In genomic region chr17:48191362-48191761, GRCh38 we compare ENCODE assay signal across 18 cellular contexts.
DNase-seq lines count a peak whose midpoint lies in the region; ATAC-seq and TF ChIP-seq lines count a peak whose summit lies in the region.
"Had no signal": no experiment of that assay in that cellular context is flagged by ENCODE, and none has a peak within 500 bp of the region (broad histone marks: within the 10 kb centered on the region; RNA-seq: fewer than 3 reads in every experiment).

No MANE protein-coding gene starts in this region.

- H3K4me3 ChIP-seq in GM23338 = no peak overlapping the region
- H3K4me3 ChIP-seq in SJSA1 = no peak overlapping the region
- H3K4me3 ChIP-seq: BLaER1 treated with 17β-estradiol and CSF1 and Interleukin-3, amounts not matched to agents 10 nM and 100 nM; GM23248 had no signal

- no peaks in the 10 kb centered on the region for H3K27me3 Mint-ChIP-seq in activated naive CD4-positive, alpha-beta T cell treated with anti-CD3 and anti-CD28 coated beads, Interleukin-2, amount 50 U/mL, for 24 hours
- peaks cover 5% of the 10 kb centered on the region for H3K27me3 Mint-ChIP-seq in GM23338 (ENCODE audit: insufficient read depth, low read depth, poor library complexity)
- H3K27me3 Mint-ChIP-seq: CD4-positive, CD25-positive, alpha-beta regulatory T cell had no signal

- DNase-seq in activated naive CD4-positive, alpha-beta T cell treated with Interleukin-2 at 50 U/mL for 16 hours = no peak
- DNase-seq in GM23338 (ENCODE audit: low spot score) = no peak
- DNase-seq in SJSA1 (ENCODE audit: low read depth in 1 of 2, low spot score in 2 of 2) = peak in 1 of 2 experiments; percentile 61
- no peak for DNase-seq in NCI-H187 treated with DMSO at 0.1 percent for 48 hours (lab: John Stamatoyannopoulos, UW)
- no peak for DNase-seq in NCI-H2081 treated with DMSO at 0.1 percent for 48 hours (lab: John Stamatoyannopoulos, UW)
- DNase-seq: 8988T; ACHN; CD4-positive, CD25-positive, alpha-beta regulatory T cell; DMS79 treated with DMSO at 0.1 percent for 48 hours; EL; GM23248; H9; HFFc6 had no signal

- H3K9me3 ChIP-seq in SJSA1 (replicated peaks) = no peaks in the 10 kb centered on the region
- H3K9me3 ChIP-seq: BLaER1 treated with 17β-estradiol and CSF1 and Interleukin-3, amounts not matched to agents 10 nM and 100 nM had no signal

- ATAC-seq in GM23338 (no peak), HG03457 (IDR thresholded peaks at IDR 0.05; ENCODE audit: unreplicated experiment) (no peak)
- ATAC-seq: HepG2 had no signal

- H3K9me3 Mint-ChIP-seq in activated naive CD4-positive, alpha-beta T cell treated with anti-CD3 and anti-CD28 coated beads, Interleukin-2, amount 50 U/mL, for 24 hours = no peaks in the 10 kb centered on the region
- H3K9me3 Mint-ChIP-seq in GM23338 = no peaks in the 10 kb centered on the region; the same call in 2 of the 3 replicates
- H3K9me3 Mint-ChIP-seq: CD4-positive, CD25-positive, alpha-beta regulatory T cell; H9; HFFc6 had no signal

- H3K79me2 ChIP-seq in GM23338 (replicated peaks; ENCODE audit: insufficient read depth) = no peaks in the 10 kb centered on the region

- H3K9me2 ChIP-seq in GM23338 (ENCODE audit: insufficient read depth) = no peaks in the 10 kb centered on the region

- H3K4me1 Mint-ChIP-seq in activated naive CD4-positive, alpha-beta T cell treated with anti-CD3 and anti-CD28 coated beads, Interleukin-2, amount 50 U/mL, for 24 hours = peaks cover 36% of the 10 kb centered on the region
- H3K4me1 Mint-ChIP-seq in GM23338 = peaks cover 46% of the 10 kb centered on the region

- H3K4me2 ChIP-seq in GM23338 = peak overlapping the region; percentile 63; the same call in 1 of the 2 replicates
- H3K4me2 ChIP-seq: BLaER1 treated with 17β-estradiol and CSF1 and Interleukin-3, amounts not matched to agents 10 nM and 100 nM; KMS-11 had no signal

- peaks cover 13% of the 10 kb centered on the region for H3K36me3 Mint-ChIP-seq in activated naive CD4-positive, alpha-beta T cell treated with anti-CD3 and anti-CD28 coated beads, Interleukin-2, amount 50 U/mL, for 24 hours
- H3K36me3 Mint-ChIP-seq in GM23338 (ENCODE audit: low read depth) = no peaks in the 10 kb centered on the region

- H3K4me1 ChIP-seq in GM23338 (ENCODE audit: insufficient read depth) = peaks cover 45% of the 10 kb centered on the region
- peaks cover 56% of the 10 kb centered on the region for H3K4me1 ChIP-seq in SJSA1 (replicated peaks)

- H3K27ac Mint-ChIP-seq in activated naive CD4-positive, alpha-beta T cell treated with anti-CD3 and anti-CD28 coated beads, Interleukin-2, amount 50 U/mL, for 24 hours = peak overlapping the region; percentile 17
- no peak overlapping the region for H3K27ac Mint-ChIP-seq in GM23338
- H3K27ac Mint-ChIP-seq: HFFc6 had no signal

- H4K20me1 ChIP-seq in GM23338 (replicated peaks; ENCODE audit: insufficient read depth) = no peaks in the 10 kb centered on the region
- H4K20me1 ChIP-seq: BLaER1 treated with 17β-estradiol and CSF1 and Interleukin-3, amounts not matched to agents 10 nM and 100 nM had no signal

- H3K36me3 ChIP-seq in GM23338 (ENCODE audit: insufficient read depth) = no peaks in the 10 kb centered on the region
- H3K36me3 ChIP-seq in SJSA1 = no peaks in the 10 kb centered on the region
- H3K36me3 ChIP-seq: BLaER1 treated with 17β-estradiol and CSF1 and Interleukin-3, amounts not matched to agents 10 nM and 100 nM had no signal

- H3K27ac ChIP-seq in GM23338 (ENCODE audit: low read depth) (no peak overlapping the region), SJSA1 (peak overlapping the region; percentile 75)
- H3K27ac ChIP-seq: BLaER1 treated with 17β-estradiol and CSF1 and Interleukin-3, amounts not matched to agents 10 nM and 100 nM; GM23248; KMS-11 had no signal

- no peaks in the 10 kb centered on the region for H3F3A ChIP-seq in GM23338 (replicated peaks; ENCODE audit: low read depth)

- no peak for TF ChIP-seq CTCF in GM23338 (conservative IDR thresholded peaks at IDR 0.05; ENCODE audit: low read depth in 2 of 2)

- no peak overlapping the region for H3K4me3 Mint-ChIP-seq in activated naive CD4-positive, alpha-beta T cell treated with anti-CD3 and anti-CD28 coated beads, Interleukin-2, amount 50 U/mL, for 24 hours
- no peak overlapping the region for H3K4me3 Mint-ChIP-seq in GM23338
- H3K4me3 Mint-ChIP-seq: CD4-positive, CD25-positive, alpha-beta regulatory T cell; H9; HFFc6 had no signal

- H2AFZ ChIP-seq in GM23338 = no peak overlapping the region
- H2AFZ ChIP-seq: GM23248 had no signal

- peaks cover 10% of the 10 kb centered on the region; the same call in 1 of the 2 replicates for H3K27me3 ChIP-seq in GM23338 (ENCODE audit: insufficient read depth)
- H3K27me3 ChIP-seq in SJSA1 (replicated peaks) = no peaks in the 10 kb centered on the region
- H3K27me3 ChIP-seq: BLaER1 treated with 17β-estradiol and CSF1 and Interleukin-3, amounts not matched to agents 10 nM and 100 nM had no signal

TF ChIP-seq in GM23338, 12 proteins besides CTCF, POLR2A, EP300 and RAD21 (continues in another document):
- TF ChIP-seq, protein P1, sequence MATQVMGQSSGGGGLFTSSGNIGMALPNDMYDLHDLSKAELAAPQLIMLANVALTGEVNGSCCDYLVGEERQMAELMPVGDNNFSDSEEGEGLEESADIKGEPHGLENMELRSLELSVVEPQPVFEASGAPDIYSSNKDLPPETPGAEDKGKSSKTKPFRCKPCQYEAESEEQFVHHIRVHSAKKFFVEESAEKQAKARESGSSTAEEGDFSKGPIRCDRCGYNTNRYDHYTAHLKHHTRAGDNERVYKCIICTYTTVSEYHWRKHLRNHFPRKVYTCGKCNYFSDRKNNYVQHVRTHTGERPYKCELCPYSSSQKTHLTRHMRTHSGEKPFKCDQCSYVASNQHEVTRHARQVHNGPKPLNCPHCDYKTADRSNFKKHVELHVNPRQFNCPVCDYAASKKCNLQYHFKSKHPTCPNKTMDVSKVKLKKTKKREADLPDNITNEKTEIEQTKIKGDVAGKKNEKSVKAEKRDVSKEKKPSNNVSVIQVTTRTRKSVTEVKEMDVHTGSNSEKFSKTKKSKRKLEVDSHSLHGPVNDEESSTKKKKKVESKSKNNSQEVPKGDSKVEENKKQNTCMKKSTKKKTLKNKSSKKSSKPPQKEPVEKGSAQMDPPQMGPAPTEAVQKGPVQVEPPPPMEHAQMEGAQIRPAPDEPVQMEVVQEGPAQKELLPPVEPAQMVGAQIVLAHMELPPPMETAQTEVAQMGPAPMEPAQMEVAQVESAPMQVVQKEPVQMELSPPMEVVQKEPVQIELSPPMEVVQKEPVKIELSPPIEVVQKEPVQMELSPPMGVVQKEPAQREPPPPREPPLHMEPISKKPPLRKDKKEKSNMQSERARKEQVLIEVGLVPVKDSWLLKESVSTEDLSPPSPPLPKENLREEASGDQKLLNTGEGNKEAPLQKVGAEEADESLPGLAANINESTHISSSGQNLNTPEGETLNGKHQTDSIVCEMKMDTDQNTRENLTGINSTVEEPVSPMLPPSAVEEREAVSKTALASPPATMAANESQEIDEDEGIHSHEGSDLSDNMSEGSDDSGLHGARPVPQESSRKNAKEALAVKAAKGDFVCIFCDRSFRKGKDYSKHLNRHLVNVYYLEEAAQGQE (IDR thresholded peaks at IDR 0.05; ENCODE audit: unreplicated experiment) = no peak
- TF ChIP-seq, protein P2, sequence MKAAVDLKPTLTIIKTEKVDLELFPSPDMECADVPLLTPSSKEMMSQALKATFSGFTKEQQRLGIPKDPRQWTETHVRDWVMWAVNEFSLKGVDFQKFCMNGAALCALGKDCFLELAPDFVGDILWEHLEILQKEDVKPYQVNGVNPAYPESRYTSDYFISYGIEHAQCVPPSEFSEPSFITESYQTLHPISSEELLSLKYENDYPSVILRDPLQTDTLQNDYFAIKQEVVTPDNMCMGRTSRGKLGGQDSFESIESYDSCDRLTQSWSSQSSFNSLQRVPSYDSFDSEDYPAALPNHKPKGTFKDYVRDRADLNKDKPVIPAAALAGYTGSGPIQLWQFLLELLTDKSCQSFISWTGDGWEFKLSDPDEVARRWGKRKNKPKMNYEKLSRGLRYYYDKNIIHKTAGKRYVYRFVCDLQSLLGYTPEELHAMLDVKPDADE (IDR thresholded peaks at IDR 0.05) = no peak
